Comparison of ENCODE assay signal across 8 cellular contexts in the genomic region with DNA sequence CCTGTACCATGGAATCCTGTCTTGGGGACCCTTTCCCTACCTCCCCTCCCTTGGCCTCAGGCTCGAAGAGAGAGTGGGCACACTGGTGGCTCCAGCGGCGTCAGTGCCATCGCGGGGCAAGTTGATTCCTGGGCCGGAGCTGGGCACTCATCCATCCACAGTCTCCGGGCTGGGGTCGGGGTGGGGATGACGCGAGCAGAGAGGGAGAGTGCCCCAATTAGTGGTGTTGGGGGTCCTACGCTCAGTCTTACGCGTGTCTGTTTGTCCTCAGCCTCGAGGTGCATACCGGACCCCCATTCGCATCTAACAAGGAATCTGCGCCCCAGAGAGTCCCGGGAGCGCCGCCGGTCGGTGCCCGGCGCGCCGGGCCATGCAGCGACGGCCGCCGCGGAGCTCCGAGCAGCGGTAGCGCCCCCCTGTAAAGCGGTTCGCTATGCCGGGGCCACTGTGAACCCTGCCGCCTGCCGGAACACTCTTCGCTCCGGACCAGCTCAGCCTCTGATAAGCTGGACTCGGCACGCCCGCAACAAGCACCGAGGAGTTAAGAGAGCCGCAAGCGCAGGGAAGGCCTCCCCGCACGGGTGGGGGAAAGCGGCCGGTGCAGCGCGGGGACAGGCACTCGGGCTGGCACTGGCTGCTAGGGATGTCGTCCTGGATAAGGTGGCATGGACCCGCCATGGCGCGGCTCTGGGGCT. TPM values are rescaled to one million over a fixed set of nuclear protein-coding genes. Genes with fewer than 3 reads are reported as not detected.
DNase-seq lines count a peak whose midpoint lies in the region; ATAC-seq and TF ChIP-seq lines count a peak whose summit lies in the region.

No MANE protein-coding gene starts in this region.

- H3K9me3 ChIP-seq in colonic mucosa, result no peaks in the 10 kb centered on the region
- H3K9me3 ChIP-seq in tibial artery, result no peaks in the 10 kb centered on the region

- H3K4me3 Mint-ChIP-seq in activated T-cell treated with anti-CD3 and anti-CD28 coated beads, Interleukin-2, amount 50 U/mL, for 4 hours, result peak overlapping the region; percentile 43

- no peak overlapping the region for H3K9ac ChIP-seq in colonic mucosa (ENCODE audit: low read depth in 2 of 2, low read length in 2 of 2)

- ATAC-seq in activated T-cell treated with anti-CD3 and anti-CD28 coated beads, Interleukin-2, amount 50 U/mL, for 4 hours, result no peak
- ATAC-seq in GM18505 (IDR thresholded peaks at IDR 0.05; ENCODE audit: unreplicated experiment), result no peak

- H3K4me1 ChIP-seq in colonic mucosa, result no peaks in the 10 kb centered on the region
- H3K4me1 ChIP-seq in tibial artery, result peaks cover 0 to 27% (median 10%) of the 10 kb centered on the region in 4 donors

- H3K4me1 Mint-ChIP-seq in activated T-cell treated with anti-CD3 and anti-CD28 coated beads, Interleukin-2, amount 50 U/mL, for 4 hours (ENCODE audit: low read depth), result peaks cover 18% of the 10 kb centered on the region

- no peak for DNase-seq in activated T-cell treated with anti-CD3 and anti-CD28 coated beads, Interleukin-2, amount 50 U/mL, for 4 hours
- no peak for DNase-seq in activated T-cell treated with anti-CD3 and anti-CD28 coated beads for 4 hours
- DNase-seq in colonic mucosa, result no peak
- DNase-seq in lower leg skin (ENCODE audit: low spot score in 2 of 2), result peak in 1 of 2 donors; percentile 87
- peak; percentile 37 to 70 for DNase-seq in tibial artery
- no peak for DNase-seq in CD1c-positive myeloid dendritic cell (ENCODE audit: extremely low spot score)
- DNase-seq in Kasumi-1 (lab: John Stamatoyannopoulos, UW), result no peak

- no peak for TF ChIP-seq POLR2A in lower leg skin (IDR thresholded peaks at IDR 0.05)
- TF ChIP-seq POLR2A in GM18505 (IDR thresholded peaks at IDR 0.05; ENCODE audit: borderline replicate concordance, extremely low read depth, insufficient read depth, insufficient read length), result no peak

- H3K27me3 ChIP-seq in colonic mucosa, result peaks cover 19% of the 10 kb centered on the region
- H3K27me3 ChIP-seq in tibial artery, result no peaks in the 10 kb centered on the region

- H3K4me3 ChIP-seq in colonic mucosa (peak overlapping the region; percentile 29), lower leg skin (ENCODE audit: low read depth, poor library complexity, severe bottlenecking) (peak overlapping the region; percentile 26), tibial artery (peak overlapping the region; percentile 64 to 91)

- peaks cover 4% of the 10 kb centered on the region for H3K9me3 Mint-ChIP-seq in activated T-cell treated with anti-CD3 and anti-CD28 coated beads, Interleukin-2, amount 50 U/mL, for 4 hours

- no peaks in the 10 kb centered on the region for H3K36me3 ChIP-seq in colonic mucosa
- no peaks in the 10 kb centered on the region for H3K36me3 ChIP-seq in tibial artery

- no peak for TF ChIP-seq CTCF in colonic mucosa (IDR thresholded peaks at IDR 0.05)
- no peak for TF ChIP-seq CTCF in lower leg skin (IDR thresholded peaks at IDR 0.05)
- no peak for TF ChIP-seq CTCF in tibial artery (IDR thresholded peaks at IDR 0.05)

- WGBS in lower leg skin, 2 donors, result 3% methylated on average over 10 to 15 of the region's 58 CpGs

- no peaks in the 10 kb centered on the region for H3K36me3 Mint-ChIP-seq in activated T-cell treated with anti-CD3 and anti-CD28 coated beads, Interleukin-2, amount 50 U/mL, for 4 hours (ENCODE audit: insufficient read depth)

- H3K27ac ChIP-seq in colonic mucosa (no peak overlapping the region), tibial artery (peak overlapping the region; percentile 91 to 92)

- intact Hi-C loops in colonic mucosa (cut with DNase I) (no loop called here), lower leg skin (cut with DNase I; ENCODE audit: low total_unique reads) (no loop called here), tibial artery (cut with DNase I; ENCODE audit: low total_unique reads) (loop anchor here (10.0 kb wide), 1 partner anchor 115 kb away; no protein-coding TSS in a partner anchor)

- H3K27me3 Mint-ChIP-seq in activated T-cell treated with anti-CD3 and anti-CD28 coated beads, Interleukin-2, amount 50 U/mL, for 4 hours (ENCODE audit: low read depth), result peaks cover 45% of the 10 kb centered on the region

RNA-seq across cellular contexts. Expression of a gene that starts 0.7 kb away (rescaled TPM):
- total RNA-seq in activated T-cell treated with anti-CD3 and anti-CD28 coated beads, Interleukin-2, amount 50 U/mL, for 4 hours, result under 1 TPM; 0.18 to 0.82 (median 0.38) TPM
- total RNA-seq in colonic mucosa (1 to 10 TPM in 1 of 2 donors, under 1 TPM in 1; 0.52 to 2.3 TPM), lower leg skin (10 to 100 TPM in 2 of 4 donors, 1 to 10 TPM in 2; 6.2 to 16.3 (median 10.3) TPM)

Comparison
In these comparisons a context has a peak if more than half of its experiments do, and no peak if none do; other contexts are left out.
1. DNase-seq: peak in tibial artery (2 of 2); none in activated T-cell treated with anti-CD3 and anti-CD28 coated beads, Interleukin-2, amount 50 U/mL, for 4 hours (single experiment), activated T-cell treated with anti-CD3 and anti-CD28 coated beads for 4 hours (single experiment), colonic mucosa (single experiment), CD1c-positive myeloid dendritic cell (single experiment) and Kasumi-1 (0 of 2).
2. H3K4me3 ChIP-seq: peak in every context shown above with its lines; median percentile 78 in tibial artery; 29 in colonic mucosa; 26 in lower leg skin.